15 cellular contexts compared by ENCODE assay signal in the genomic region with DNA sequence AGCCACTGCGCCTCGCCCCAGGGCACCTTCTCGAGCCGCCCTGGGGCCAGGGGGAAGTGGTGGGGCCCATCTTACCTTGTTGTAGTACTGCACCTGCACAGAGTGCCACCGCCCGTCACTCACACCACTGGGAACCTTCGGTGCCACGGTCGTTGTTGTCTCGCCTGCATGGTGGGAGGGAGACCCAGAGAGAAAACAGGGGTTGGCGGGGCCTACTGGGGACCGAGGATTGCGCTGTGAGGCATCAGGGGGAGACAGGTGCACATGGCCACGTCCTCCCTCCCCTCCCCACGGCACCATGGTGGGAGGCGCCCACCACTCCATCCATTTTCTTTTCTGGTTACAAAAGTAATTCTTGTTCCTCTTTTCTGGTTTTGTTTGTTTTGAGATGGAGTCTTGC.
A peak's percentile ranks its signal among the peaks of the same experiment; 100 is the strongest.
DNase-seq lines count a peak whose midpoint lies in the region; ATAC-seq and TF ChIP-seq lines count a peak whose summit lies in the region.
"Had no signal": no experiment of that assay in that cellular context is flagged by ENCODE, and none has a peak within 500 bp of the region (broad histone marks: within the 10 kb centered on the region; RNA-seq: fewer than 3 reads in every experiment).

No MANE protein-coding gene starts in this region.

- TF ChIP-seq CTCF in GM20000 (IDR thresholded peaks at IDR 0.05; ENCODE audit: extremely low read depth, missing control alignments): no peak

- ATAC-seq in activated T-cell treated with anti-CD3 and anti-CD28 coated beads, Interleukin-2, amount 50 U/mL, for 4 hours: no peak
- ATAC-seq in activated naive CD8-positive, alpha-beta T cell treated with anti-CD3 and anti-CD28 coated beads, Interleukin-2, amount 50 U/mL, for 24 hours: no peak
- ATAC-seq in stimulated activated naive B cell treated with anti-CD40 and anti-IgM and Interleukin-4, amounts not matched to agents 10 μg/mL and 1 μg/mL and 100 μg/mL, for 72 hours (replicated peaks): peak; percentile 68 to 73
- ATAC-seq in HG03108 (IDR thresholded peaks at IDR 0.05; ENCODE audit: unreplicated experiment) (no peak), HG02763 (IDR thresholded peaks at IDR 0.05; ENCODE audit: unreplicated experiment) (no peak)
- ATAC-seq: left lung had no signal

- H3K27ac Mint-ChIP-seq in activated naive CD8-positive, alpha-beta T cell treated with anti-CD3 and anti-CD28 coated beads, Interleukin-2, amount 50 U/mL, for 24 hours: peak overlapping the region; percentile 60
- peak overlapping the region; percentile 94 for H3K27ac Mint-ChIP-seq in stimulated activated naive B cell treated with anti-CD40 and anti-IgM and Interleukin-4, amounts not matched to agents 10 μg/mL and 1 μg/mL and 100 μg/mL, for 72 hours

- no peak for DNase-seq in activated T-cell treated with anti-CD3 and anti-CD28 coated beads, Interleukin-2, amount 50 U/mL, for 4 hours
- DNase-seq in activated T-cell treated with anti-CD3 and anti-CD28 coated beads, Interleukin-2, amount 50 U/mL, for 48 hours: no peak
- DNase-seq in MV-4-11 (lab: John Stamatoyannopoulos, UW) (peak; percentile 24), GM20000 (ENCODE audit: low spot score) (no peak)
- DNase-seq in activated naive CD8-positive, alpha-beta T cell treated with anti-CD3 and anti-CD28 coated beads, Interleukin-2, amount 50 U/mL, for 24 hours: no peak
- peak; percentile 19 for DNase-seq in stimulated activated naive B cell treated with anti-CD40 and anti-IgM and Interleukin-4, amounts not matched to agents 10 μg/mL and 1 μg/mL and 100 μg/mL, for 72 hours
- DNase-seq: activated CD4-positive, alpha-beta T cell treated with anti-CD3 and anti-CD28 coated beads for 4 hours; activated CD8-positive, alpha-beta memory T cell treated with anti-CD3 and anti-CD28 coated beads, Interleukin-2, amount 50 U/mL, for 48 hours; NCI-H524; occipital lobe; SIG-M5; T1000 had no signal

- H3K9me3 Mint-ChIP-seq in activated T-cell treated with anti-CD3 and anti-CD28 coated beads, Interleukin-2, amount 50 U/mL, for 4 hours: no peaks in the 10 kb centered on the region
- H3K9me3 Mint-ChIP-seq in activated naive CD8-positive, alpha-beta T cell treated with anti-CD3 and anti-CD28 coated beads, Interleukin-2, amount 50 U/mL, for 24 hours: no peaks in the 10 kb centered on the region
- peaks cover 0 to 1% of the 10 kb centered on the region in 2 donors for H3K9me3 Mint-ChIP-seq in stimulated activated naive B cell treated with anti-CD40 and anti-IgM and Interleukin-4, amounts not matched to agents 10 μg/mL and 1 μg/mL and 100 μg/mL, for 72 hours

- H3K4me1 Mint-ChIP-seq in activated T-cell treated with anti-CD3 and anti-CD28 coated beads, Interleukin-2, amount 50 U/mL, for 4 hours (ENCODE audit: low read depth): peaks cover 15% of the 10 kb centered on the region
- peaks cover 14% of the 10 kb centered on the region for H3K4me1 Mint-ChIP-seq in activated naive CD8-positive, alpha-beta T cell treated with anti-CD3 and anti-CD28 coated beads, Interleukin-2, amount 50 U/mL, for 24 hours
- H3K4me1 Mint-ChIP-seq in stimulated activated naive B cell treated with anti-CD40 and anti-IgM and Interleukin-4, amounts not matched to agents 10 μg/mL and 1 μg/mL and 100 μg/mL, for 72 hours: peaks cover 24 to 40% of the 10 kb centered on the region in 2 donors

- peak overlapping the region; percentile 50 for H3K4me3 Mint-ChIP-seq in activated T-cell treated with anti-CD3 and anti-CD28 coated beads, Interleukin-2, amount 50 U/mL, for 4 hours
- peak overlapping the region; percentile 26 for H3K4me3 Mint-ChIP-seq in activated naive CD8-positive, alpha-beta T cell treated with anti-CD3 and anti-CD28 coated beads, Interleukin-2, amount 50 U/mL, for 24 hours
- peak overlapping the region; percentile 83 to 88 for H3K4me3 Mint-ChIP-seq in stimulated activated naive B cell treated with anti-CD40 and anti-IgM and Interleukin-4, amounts not matched to agents 10 μg/mL and 1 μg/mL and 100 μg/mL, for 72 hours

- H3K27me3 Mint-ChIP-seq in activated T-cell treated with anti-CD3 and anti-CD28 coated beads, Interleukin-2, amount 50 U/mL, for 4 hours (ENCODE audit: low read depth): no peaks in the 10 kb centered on the region
- no peaks in the 10 kb centered on the region for H3K27me3 Mint-ChIP-seq in activated naive CD8-positive, alpha-beta T cell treated with anti-CD3 and anti-CD28 coated beads, Interleukin-2, amount 50 U/mL, for 24 hours
- H3K27me3 Mint-ChIP-seq in stimulated activated naive B cell treated with anti-CD40 and anti-IgM and Interleukin-4, amounts not matched to agents 10 μg/mL and 1 μg/mL and 100 μg/mL, for 72 hours: peaks cover 0 to under 1% of the 10 kb centered on the region in 2 donors

- H3K36me3 Mint-ChIP-seq in activated T-cell treated with anti-CD3 and anti-CD28 coated beads, Interleukin-2, amount 50 U/mL, for 4 hours (ENCODE audit: insufficient read depth): no peaks in the 10 kb centered on the region
- no peaks in the 10 kb centered on the region for H3K36me3 Mint-ChIP-seq in activated naive CD8-positive, alpha-beta T cell treated with anti-CD3 and anti-CD28 coated beads, Interleukin-2, amount 50 U/mL, for 24 hours (ENCODE audit: low read depth)
- H3K36me3 Mint-ChIP-seq in stimulated activated naive B cell treated with anti-CD40 and anti-IgM and Interleukin-4, amounts not matched to agents 10 μg/mL and 1 μg/mL and 100 μg/mL, for 72 hours: peaks cover 0 to 2% of the 10 kb centered on the region in 2 donors

Comparison
In these comparisons a context has a peak if more than half of its experiments do, and no peak if none do; other contexts are left out.
1. ATAC-seq: peak in stimulated activated naive B cell treated with anti-CD40 and anti-IgM and Interleukin-4, amounts not matched to agents 10 μg/mL and 1 μg/mL and 100 μg/mL, for 72 hours (2 of 2); none in activated T-cell treated with anti-CD3 and anti-CD28 coated beads, Interleukin-2, amount 50 U/mL, for 4 hours (0 of 2), activated naive CD8-positive, alpha-beta T cell treated with anti-CD3 and anti-CD28 coated beads, Interleukin-2, amount 50 U/mL, for 24 hours (single experiment), HG03108 (single experiment) and HG02763 (single experiment).
2. DNase-seq: peak in MV-4-11 (single experiment) and stimulated activated naive B cell treated with anti-CD40 and anti-IgM and Interleukin-4, amounts not matched to agents 10 μg/mL and 1 μg/mL and 100 μg/mL, for 72 hours (single experiment); none in activated T-cell treated with anti-CD3 and anti-CD28 coated beads, Interleukin-2, amount 50 U/mL, for 4 hours (single experiment), activated T-cell treated with anti-CD3 and anti-CD28 coated beads, Interleukin-2, amount 50 U/mL, for 48 hours (0 of 2), activated naive CD8-positive, alpha-beta T cell treated with anti-CD3 and anti-CD28 coated beads, Interleukin-2, amount 50 U/mL, for 24 hours (single experiment) and GM20000 (single experiment).
3. H3K4me3 Mint-ChIP-seq: peak in every context shown above with its lines; median percentile 86 in stimulated activated naive B cell treated with anti-CD40 and anti-IgM and Interleukin-4, amounts not matched to agents 10 μg/mL and 1 μg/mL and 100 μg/mL, for 72 hours; 50 in activated T-cell treated with anti-CD3 and anti-CD28 coated beads, Interleukin-2, amount 50 U/mL, for 4 hours; 26 in activated naive CD8-positive, alpha-beta T cell treated with anti-CD3 and anti-CD28 coated beads, Interleukin-2, amount 50 U/mL, for 24 hours.